Comparison of ENCODE assay signal across 20 cellular contexts in the genomic region with DNA sequence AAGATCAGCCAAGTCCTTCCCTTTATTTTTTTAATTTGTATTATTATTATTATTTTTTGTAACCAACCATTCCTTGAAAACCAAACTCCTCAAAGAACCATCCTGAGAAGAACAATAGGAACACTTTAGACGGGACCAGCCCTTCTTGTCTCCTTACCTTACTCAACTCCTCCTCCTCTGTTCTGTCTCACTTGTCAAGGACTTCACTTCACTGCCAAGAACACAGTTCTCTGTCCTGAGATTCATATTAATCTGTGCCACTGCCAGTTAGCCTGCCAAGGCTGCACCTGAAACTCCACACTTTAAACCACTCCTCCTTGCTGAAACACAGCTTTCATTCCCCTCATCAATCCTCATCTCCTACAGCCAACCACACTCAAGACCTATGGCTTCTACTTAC.
DNase-seq lines count a peak whose midpoint lies in the region; ATAC-seq and TF ChIP-seq lines count a peak whose summit lies in the region.
"Had no signal": no experiment of that assay in that cellular context is flagged by ENCODE, and none has a peak within 500 bp of the region (broad histone marks: within the 10 kb centered on the region; RNA-seq: fewer than 3 reads in every experiment).

No MANE protein-coding gene starts in this region.

- H3K4me3 ChIP-seq in OCI-LY7 (ENCODE audit: low read depth, low read length, poor library complexity, severe bottlenecking), result no peak overlapping the region
- no peak overlapping the region for H3K4me3 ChIP-seq in thyroid gland (replicated peaks in 1 of 3)
- H3K4me3 ChIP-seq: A549 had no signal

- intact Hi-C loops in OCI-LY7 (cut with micrococcal nuclease; ENCODE audit: unreplicated experiment), result no loop called here
- intact Hi-C loops in thyroid gland (cut with DNase I), result no loop called here

- CTCF ChIA-PET in OCI-LY7 (lab: Charles Lee; ENCODE audit: unreplicated experiment), result no interaction called here

- H3K27ac ChIP-seq in OCI-LY7 (ENCODE audit: low read depth, low read length, poor library complexity, severe bottlenecking) (no peak overlapping the region), thyroid gland (peak overlapping the region; percentile 75 to 83 (median 81))
- H3K27ac ChIP-seq: A549 had no signal

- no peaks in the 10 kb centered on the region for H4K20me1 ChIP-seq in OCI-LY7 (ENCODE audit: insufficient read depth, low read length)

- no peaks in the 10 kb centered on the region for H3K27me3 ChIP-seq in thyroid gland

- H3K79me2 ChIP-seq in OCI-LY7 (ENCODE audit: insufficient read depth, low read depth, low read length), result no peaks in the 10 kb centered on the region

- 21 to 27% methylated on average over 1 of the region's 1 CpG for WGBS in thyroid gland, 2 donors

- TF ChIP-seq POLR2A in thyroid gland (IDR thresholded peaks at IDR 0.05), result no peak

- DNase-seq in DMS79 (lab: John Stamatoyannopoulos, UW) (peak; percentile 12), OCI-LY7 (ENCODE audit: low spot score) (no peak), mesothelial cell of epicardium (ENCODE audit: low spot score in 2 of 2, unreplicated experiment in 2 of 2) (no peak), thyroid gland (peak; percentile 69 to 71), DMS153 treated with DMSO at 0.1 percent for 48 hours (lab: John Stamatoyannopoulos, UW; ENCODE audit: unreplicated experiment) (no peak)
- no peak for DNase-seq in activated CD4-positive, alpha-beta T cell treated with anti-CD3 and anti-CD28 coated beads, Interleukin-2, amount 50 U/mL, for 48 hours
- DNase-seq: MM.1S; NCI-H1092; NCI-H146; NCI-H2029; NCI-H2171; NCI-H345; NCI-H524; NCI-H774; NK-92 treated with Interleukin-12 subunit alpha and Interleukin-12 subunit beta, amount 100 ng/mL, for 24 hours had no signal

- no peak for ATAC-seq in HG02610 (IDR thresholded peaks at IDR 0.05; ENCODE audit: unreplicated experiment)
- ATAC-seq: A549, Panc1, SK-N-SH treated with all-trans-retinoic acid at 6 μM for 48 hours had no signal

- H3K4me2 ChIP-seq in OCI-LY7 (ENCODE audit: low read length), result no peak overlapping the region
- H3K4me2 ChIP-seq: A549 had no signal

- no peaks in the 10 kb centered on the region for H3K36me3 Mint-ChIP-seq in mesothelial cell of epicardium

- H3K4me3 Mint-ChIP-seq in mesothelial cell of epicardium, result no peak overlapping the region
- H3K4me3 Mint-ChIP-seq: B cell had no signal

- no TSS peak for BruUV-seq in OCI-LY7 (replicated peaks; lab: Mats Ljungman, UMichigan)

- TF ChIP-seq CTCF in OCI-LY7 (conservative IDR thresholded peaks at IDR 0.05; ENCODE audit: low read length) (no peak), mesothelial cell of epicardium (IDR thresholded peaks at IDR 0.05; ENCODE audit: unreplicated experiment) (no peak), thyroid gland (IDR thresholded peaks at IDR 0.05) (no peak)

- H3K36me3 ChIP-seq in OCI-LY7 (ENCODE audit: insufficient read depth, low read length) (no peaks in the 10 kb centered on the region; the same call in 1 of the 2 replicates), thyroid gland (no peaks in the 10 kb centered on the region)

- H2AFZ ChIP-seq in OCI-LY7 (ENCODE audit: low read length), result peak overlapping the region; percentile 36

- H3K4me1 ChIP-seq in OCI-LY7 (ENCODE audit: insufficient read depth, low read length, poor library complexity, severe bottlenecking) (no peaks in the 10 kb centered on the region), thyroid gland (peaks cover 12 to 19% of the 10 kb centered on the region in 2 donors)
- H3K4me1 ChIP-seq: A549 had no signal

- peaks cover 10% of the 10 kb centered on the region for H3K9me3 Mint-ChIP-seq in mesothelial cell of epicardium

- H3K27ac Mint-ChIP-seq in mesothelial cell of epicardium, result peak overlapping the region; percentile 31
- H3K27ac Mint-ChIP-seq: B cell had no signal

- H3K4me1 Mint-ChIP-seq in mesothelial cell of epicardium, result peaks cover 5% of the 10 kb centered on the region
- H3K4me1 Mint-ChIP-seq: B cell had no signal

- POLR2A ChIA-PET in OCI-LY7 (lab: Charles Lee), result interaction anchor here (0.6 to 0.9 kb wide), 2 partner anchors 65 to 1584 kb away, joined by 3 to 4 read pairs; no protein-coding TSS in a partner anchor

- H3K9me2 ChIP-seq in OCI-LY7 (ENCODE audit: insufficient read depth, low read length), result no peaks in the 10 kb centered on the region

- H3K9me3 ChIP-seq in OCI-LY7 (ENCODE audit: low read length) (peaks cover 16% of the 10 kb centered on the region; the same call in 1 of the 2 replicates), thyroid gland (no peaks in the 10 kb centered on the region)
- H3K9me3 ChIP-seq: A549 had no signal

- H3K27me3 Mint-ChIP-seq in mesothelial cell of epicardium (ENCODE audit: low read depth), result no peaks in the 10 kb centered on the region

Comparison
In these comparisons a context has a peak if more than half of its experiments do, and no peak if none do; other contexts are left out.
1. DNase-seq: peak in DMS79 (single experiment) and thyroid gland (2 of 2); none in OCI-LY7 (single experiment), mesothelial cell of epicardium (0 of 2), DMS153 treated with DMSO at 0.1 percent for 48 hours (single experiment) and activated CD4-positive, alpha-beta T cell treated with anti-CD3 and anti-CD28 coated beads, Interleukin-2, amount 50 U/mL, for 48 hours (0 of 2).